Comparison of ENCODE assay signal across 14 cellular contexts in genomic region chr7:126940723-126941307, GRCh38.
"Had no signal": no experiment of that assay in that cellular context is flagged by ENCODE, and none has a peak within 500 bp of the region (broad histone marks: within the 10 kb centered on the region; RNA-seq: fewer than 3 reads in every experiment).

No MANE protein-coding gene starts in this region.

- H3K36me3 ChIP-seq: esophagus squamous epithelium, left lung, stomach, thoracic aorta had no signal

- H3K9me3 ChIP-seq: esophagus squamous epithelium, left lung, stomach, thoracic aorta had no signal

- H3K9me3 Mint-ChIP-seq: activated CD4-positive, alpha-beta memory T cell treated with anti-CD3 and anti-CD28 coated beads, Interleukin-2, amount 10 ng/mL, durations not matched to agents 7 days and 5 days; activated T-cell treated with anti-CD3 and anti-CD28 coated beads, Interleukin-2, amount 50 U/mL, for 72 hours; neural crest cell had no signal

- H3K4me3 Mint-ChIP-seq: activated CD4-positive, alpha-beta memory T cell treated with anti-CD3 and anti-CD28 coated beads, Interleukin-2, amount 10 ng/mL, durations not matched to agents 7 days and 5 days; activated CD4-positive, alpha-beta T cell treated with anti-CD3 and anti-CD28 coated beads for 36 hours; activated T-cell treated with anti-CD3 and anti-CD28 coated beads, Interleukin-2, amount 50 U/mL, for 72 hours; neural crest cell had no signal

- DNase-seq: activated CD4-positive, alpha-beta memory T cell treated with anti-CD3 and anti-CD28 coated beads, Interleukin-2, amount 10 ng/mL, durations not matched to agents 7 days and 5 days; activated CD4-positive, alpha-beta T cell treated with anti-CD3 and anti-CD28 coated beads for 36 hours; activated T-cell treated with anti-CD3 and anti-CD28 coated beads, Interleukin-2, amount 50 U/mL, for 72 hours; aorta; dorsolateral prefrontal cortex; esophagus squamous epithelium; foreskin fibroblast; head of caudate nucleus; left lung; stimulated activated CD4-positive, alpha-beta T cell treated with anti-CD3 and anti-CD28 coated beads, Interleukin-4, amount 100 ng/mL, for 1 hour; stomach; T-helper 2 cell had no signal

- H3K27ac ChIP-seq: dorsolateral prefrontal cortex, esophagus squamous epithelium, left lung, stomach, thoracic aorta had no signal

- H3K4me1 Mint-ChIP-seq: activated CD4-positive, alpha-beta memory T cell treated with anti-CD3 and anti-CD28 coated beads, Interleukin-2, amount 10 ng/mL, durations not matched to agents 7 days and 5 days; activated CD4-positive, alpha-beta T cell treated with anti-CD3 and anti-CD28 coated beads for 36 hours; neural crest cell had no signal

- H3K4me1 ChIP-seq: esophagus squamous epithelium, left lung, stomach had no signal

- H3K27me3 ChIP-seq: dorsolateral prefrontal cortex, esophagus squamous epithelium, left lung, stomach had no signal

- ATAC-seq: activated CD4-positive, alpha-beta T cell treated with anti-CD3 and anti-CD28 coated beads for 36 hours; left lung had no signal

- H3K27me3 Mint-ChIP-seq: activated CD4-positive, alpha-beta memory T cell treated with anti-CD3 and anti-CD28 coated beads, Interleukin-2, amount 10 ng/mL, durations not matched to agents 7 days and 5 days had no signal

- H3K27ac Mint-ChIP-seq: activated CD4-positive, alpha-beta memory T cell treated with anti-CD3 and anti-CD28 coated beads, Interleukin-2, amount 10 ng/mL, durations not matched to agents 7 days and 5 days; activated CD4-positive, alpha-beta T cell treated with anti-CD3 and anti-CD28 coated beads for 36 hours; activated T-cell treated with anti-CD3 and anti-CD28 coated beads, Interleukin-2, amount 50 U/mL, for 72 hours had no signal

- H3K4me3 ChIP-seq: dorsolateral prefrontal cortex, esophagus squamous epithelium, left lung, stomach, thoracic aorta had no signal
